Comparison of ENCODE assay signal across 1 cellular context in the genomic region with DNA sequence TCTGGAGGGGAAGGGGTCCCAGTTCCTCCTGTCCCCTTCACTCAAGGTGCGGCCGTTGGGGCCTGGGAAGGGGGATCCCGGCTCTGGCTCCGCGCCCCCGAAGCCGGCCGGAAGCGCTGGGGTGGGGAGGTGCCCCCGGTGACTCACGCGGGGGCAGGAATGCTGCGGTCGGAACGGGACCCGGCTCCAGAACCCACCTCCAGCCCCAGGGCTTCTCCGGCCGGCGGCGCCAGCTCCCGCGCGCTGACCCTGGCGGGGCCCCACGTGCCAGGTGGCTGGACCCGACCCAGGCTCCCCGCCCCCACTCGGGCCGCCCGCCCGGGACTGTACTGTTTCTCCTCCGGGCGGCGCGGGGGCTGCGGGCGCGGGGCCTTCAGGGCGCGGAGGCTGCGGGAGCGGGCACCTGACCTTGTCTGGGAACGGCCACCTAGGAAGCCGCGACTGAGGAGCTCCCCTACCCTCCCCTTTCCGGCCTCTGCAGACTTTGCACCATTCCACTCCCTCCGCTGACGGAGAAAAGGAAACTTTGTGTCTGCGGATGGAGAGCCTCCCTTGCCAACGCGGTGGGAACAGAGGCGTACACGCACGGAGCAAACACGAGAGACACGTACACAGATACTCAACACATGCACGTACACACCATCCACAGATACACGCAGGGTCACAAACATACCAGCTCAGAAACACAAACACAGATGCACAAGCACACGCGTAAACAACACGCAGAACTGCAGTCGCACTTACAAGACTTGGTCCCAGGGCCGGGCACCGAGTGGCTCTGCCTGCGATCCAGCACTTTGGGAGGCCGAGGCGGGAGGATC.
TF ChIP-seq lines count a peak whose summit lies in the region.

No MANE protein-coding gene starts in this region.

TF ChIP-seq in HepG2, 621 proteins besides CTCF, POLR2A, EP300 and RAD21 (continued from another document and continues in another):
- no peak for TF ChIP-seq ATF2 (CRISPR knock-in tag; IDR thresholded peaks at IDR 0.05)
- TF ChIP-seq ZNF749 (CRISPR knock-in tag; IDR thresholded peaks at IDR 0.05; ENCODE audit: borderline replicate concordance) = peak; percentile 90; the same call in 1 of the 2 replicates
- TF ChIP-seq, protein P1, sequence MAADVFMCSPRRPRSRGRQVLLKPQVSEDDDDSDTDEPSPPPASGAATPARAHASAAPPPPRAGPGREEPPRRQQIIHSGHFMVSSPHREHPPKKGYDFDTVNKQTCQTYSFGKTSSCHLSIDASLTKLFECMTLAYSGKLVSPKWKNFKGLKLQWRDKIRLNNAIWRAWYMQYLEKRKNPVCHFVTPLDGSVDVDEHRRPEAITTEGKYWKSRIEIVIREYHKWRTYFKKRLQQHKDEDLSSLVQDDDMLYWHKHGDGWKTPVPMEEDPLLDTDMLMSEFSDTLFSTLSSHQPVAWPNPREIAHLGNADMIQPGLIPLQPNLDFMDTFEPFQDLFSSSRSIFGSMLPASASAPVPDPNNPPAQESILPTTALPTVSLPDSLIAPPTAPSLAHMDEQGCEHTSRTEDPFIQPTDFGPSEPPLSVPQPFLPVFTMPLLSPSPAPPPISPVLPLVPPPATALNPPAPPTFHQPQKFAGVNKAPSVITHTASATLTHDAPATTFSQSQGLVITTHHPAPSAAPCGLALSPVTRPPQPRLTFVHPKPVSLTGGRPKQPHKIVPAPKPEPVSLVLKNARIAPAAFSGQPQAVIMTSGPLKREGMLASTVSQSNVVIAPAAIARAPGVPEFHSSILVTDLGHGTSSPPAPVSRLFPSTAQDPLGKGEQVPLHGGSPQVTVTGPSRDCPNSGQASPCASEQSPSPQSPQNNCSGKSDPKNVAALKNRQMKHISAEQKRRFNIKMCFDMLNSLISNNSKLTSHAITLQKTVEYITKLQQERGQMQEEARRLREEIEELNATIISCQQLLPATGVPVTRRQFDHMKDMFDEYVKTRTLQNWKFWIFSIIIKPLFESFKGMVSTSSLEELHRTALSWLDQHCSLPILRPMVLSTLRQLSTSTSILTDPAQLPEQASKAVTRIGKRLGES (CRISPR knock-in tag; IDR thresholded peaks at IDR 0.05; ENCODE audit: borderline replicate concordance) = peak; percentile 58; the same call in 1 of the 2 replicates
- TF ChIP-seq ZNF720 (CRISPR knock-in tag; IDR thresholded peaks at IDR 0.05) = no peak
- no peak for TF ChIP-seq ZFP36 (IDR thresholded peaks at IDR 0.05; ENCODE audit: borderline replicate concordance, low read depth, low read length, partially characterized antibody)
- no peak for TF ChIP-seq ZFP37 (CRISPR knock-in tag; IDR thresholded peaks at IDR 0.05; ENCODE audit: borderline replicate concordance)
- TF ChIP-seq MNT (IDR thresholded peaks at IDR 0.05) = no peak
- TF ChIP-seq ZNF546 (CRISPR knock-in tag; conservative IDR thresholded peaks at IDR 0.05) = peak; percentile 60; the same call in 1 of the 2 replicates
- peak; percentile 11; the same call in 1 of the 2 replicates for TF ChIP-seq ZNF343 (CRISPR knock-in tag; IDR thresholded peaks at IDR 0.05)
- peak; percentile 83 for TF ChIP-seq ARID4A (CRISPR knock-in tag; IDR thresholded peaks at IDR 0.05; ENCODE audit: borderline replicate concordance)
- TF ChIP-seq ZNF446 (CRISPR knock-in tag; IDR thresholded peaks at IDR 0.05) = no peak
- TF ChIP-seq ZNF331 (CRISPR knock-in tag; IDR thresholded peaks at IDR 0.05) = no peak; the same call in 1 of the 2 replicates
- no peak for TF ChIP-seq HNRNPUL1 (IDR thresholded peaks at IDR 0.05; ENCODE audit: low read depth, low read length)
- TF ChIP-seq CSRNP2 (CRISPR knock-in tag; conservative IDR thresholded peaks at IDR 0.05; ENCODE audit: low read depth) = no peak
- 0 out of 2 replicates have a peak, but pooled peaks have one; percentile 4 for TF ChIP-seq ZBTB7A (CRISPR knock-in tag; IDR thresholded peaks at IDR 0.05)
- TF ChIP-seq ZNF569 (CRISPR knock-in tag; IDR thresholded peaks at IDR 0.05; ENCODE audit: borderline replicate concordance) = no peak
- TF ChIP-seq, protein P2, sequence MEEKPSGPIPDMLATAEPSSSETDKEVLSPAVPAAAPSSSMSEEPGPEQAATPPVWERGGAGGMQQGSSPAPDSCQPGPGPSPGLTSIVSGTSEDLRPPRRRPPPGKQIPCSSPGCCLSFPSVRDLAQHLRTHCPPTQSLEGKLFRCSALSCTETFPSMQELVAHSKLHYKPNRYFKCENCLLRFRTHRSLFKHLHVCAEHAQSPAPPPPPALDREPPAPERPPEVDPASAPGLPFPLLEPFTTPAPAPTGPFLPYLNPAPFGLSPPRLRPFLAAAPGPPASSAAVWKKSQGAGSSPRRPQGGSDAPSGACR (CRISPR knock-in tag; IDR thresholded peaks at IDR 0.05) = no peak; the same call in 1 of the 2 replicates
- no peak; the same call in 1 of the 2 replicates for TF ChIP-seq ZNF772 (CRISPR knock-in tag; IDR thresholded peaks at IDR 0.05)
- peak; percentile 54; the same call in 1 of the 2 replicates for TF ChIP-seq RNF2 (conservative IDR thresholded peaks at IDR 0.05; ENCODE audit: low read depth)
- TF ChIP-seq ZNF281 (CRISPR knock-in tag; IDR thresholded peaks at IDR 0.05; ENCODE audit: borderline replicate concordance) = peak; percentile 88
- TF ChIP-seq IRX3 (CRISPR knock-in tag; IDR thresholded peaks at IDR 0.05; ENCODE audit: borderline replicate concordance, low read depth) = no peak
- no peak for TF ChIP-seq MTA3 (CRISPR knock-in tag; IDR thresholded peaks at IDR 0.05)
- TF ChIP-seq, protein P3, sequence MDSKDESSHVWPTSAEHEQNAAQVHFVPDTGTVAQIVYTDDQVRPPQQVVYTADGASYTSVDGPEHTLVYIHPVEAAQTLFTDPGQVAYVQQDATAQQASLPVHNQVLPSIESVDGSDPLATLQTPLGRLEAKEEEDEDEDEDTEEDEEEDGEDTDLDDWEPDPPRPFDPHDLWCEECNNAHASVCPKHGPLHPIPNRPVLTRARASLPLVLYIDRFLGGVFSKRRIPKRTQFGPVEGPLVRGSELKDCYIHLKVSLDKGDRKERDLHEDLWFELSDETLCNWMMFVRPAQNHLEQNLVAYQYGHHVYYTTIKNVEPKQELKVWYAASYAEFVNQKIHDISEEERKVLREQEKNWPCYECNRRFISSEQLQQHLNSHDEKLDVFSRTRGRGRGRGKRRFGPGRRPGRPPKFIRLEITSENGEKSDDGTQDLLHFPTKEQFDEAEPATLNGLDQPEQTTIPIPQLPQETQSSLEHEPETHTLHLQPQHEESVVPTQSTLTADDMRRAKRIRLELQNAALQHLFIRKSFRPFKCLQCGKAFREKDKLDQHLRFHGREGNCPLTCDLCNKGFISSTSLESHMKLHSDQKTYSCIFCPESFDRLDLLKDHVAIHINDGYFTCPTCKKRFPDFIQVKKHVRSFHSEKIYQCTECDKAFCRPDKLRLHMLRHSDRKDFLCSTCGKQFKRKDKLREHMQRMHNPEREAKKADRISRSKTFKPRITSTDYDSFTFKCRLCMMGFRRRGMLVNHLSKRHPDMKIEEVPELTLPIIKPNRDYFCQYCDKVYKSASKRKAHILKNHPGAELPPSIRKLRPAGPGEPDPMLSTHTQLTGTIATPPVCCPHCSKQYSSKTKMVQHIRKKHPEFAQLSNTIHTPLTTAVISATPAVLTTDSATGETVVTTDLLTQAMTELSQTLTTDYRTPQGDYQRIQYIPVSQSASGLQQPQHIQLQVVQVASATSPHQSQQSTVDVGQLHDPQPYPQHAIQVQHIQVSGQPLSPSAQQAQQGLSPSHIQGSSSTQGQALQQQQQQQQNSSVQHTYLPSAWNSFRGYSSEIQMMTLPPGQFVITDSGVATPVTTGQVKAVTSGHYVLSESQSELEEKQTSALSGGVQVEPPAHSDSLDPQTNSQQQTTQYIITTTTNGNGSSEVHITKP (CRISPR knock-in tag; IDR thresholded peaks at IDR 0.05; ENCODE audit: low read depth) = peak; percentile 65; the same call in 1 of the 2 replicates
- TF ChIP-seq, protein P4, sequence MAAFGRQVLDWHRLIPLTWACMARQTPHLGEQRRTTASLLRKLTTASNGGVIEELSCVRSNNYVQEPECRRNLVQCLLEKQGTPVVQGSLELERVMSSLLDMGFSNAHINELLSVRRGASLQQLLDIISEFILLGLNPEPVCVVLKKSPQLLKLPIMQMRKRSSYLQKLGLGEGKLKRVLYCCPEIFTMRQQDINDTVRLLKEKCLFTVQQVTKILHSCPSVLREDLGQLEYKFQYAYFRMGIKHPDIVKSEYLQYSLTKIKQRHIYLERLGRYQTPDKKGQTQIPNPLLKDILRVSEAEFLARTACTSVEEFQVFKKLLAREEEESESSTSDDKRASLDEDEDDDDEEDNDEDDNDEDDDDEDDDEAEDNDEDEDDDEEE (CRISPR knock-in tag; IDR thresholded peaks at IDR 0.05) = no peak
- no peak for TF ChIP-seq PHB2 (IDR thresholded peaks at IDR 0.05; ENCODE audit: partially characterized antibody)
- TF ChIP-seq CREB1 (IDR thresholded peaks at IDR 0.05) = no peak
- no peak for TF ChIP-seq CREB1 (CRISPR knock-in tag; IDR thresholded peaks at IDR 0.05)
- no peak for TF ChIP-seq U2AF2 (IDR thresholded peaks at IDR 0.05; ENCODE audit: low read depth, low read length)
- TF ChIP-seq KLF12 (CRISPR knock-in tag; IDR thresholded peaks at IDR 0.05; ENCODE audit: borderline replicate concordance) = no peak
